7 cellular contexts compared by ENCODE assay signal in genomic region chr1:234975941-234976871, GRCh38.
DNase-seq lines count a peak whose midpoint lies in the region; ATAC-seq and TF ChIP-seq lines count a peak whose summit lies in the region.

No MANE protein-coding gene starts in this region.

- H3K9me1 ChIP-seq in IMR-90 (ENCODE audit: insufficient read depth, low read length): peaks cover 45% of the 10 kb centered on the region

- peak overlapping the region; percentile 57 for H3K27ac Mint-ChIP-seq in activated naive CD8-positive, alpha-beta T cell treated with anti-CD3 and anti-CD28 coated beads for 36 hours
- peak overlapping the region; percentile 68 for H3K27ac Mint-ChIP-seq in stimulated activated naive B cell treated with anti-CD40 and anti-IgM and Interleukin-4, amounts not matched to agents 10 μg/mL and 1 μg/mL and 100 μg/mL, for 72 hours
- H3K27ac Mint-ChIP-seq in H9: no peak overlapping the region

- TF ChIP-seq RAD21 in IMR-90 (IDR thresholded peaks at IDR 0.05; ENCODE audit: low read length): no peak

- CTCF ChIA-PET in IMR-90 (lab: Yijun Ruan, JAX): interaction anchor here (0.8 to 1.0 kb wide), 2 partner anchors 40 to 489 kb away, joined by 3 read pairs; no protein-coding TSS in a partner anchor

- H3K9me3 Mint-ChIP-seq in activated naive CD8-positive, alpha-beta T cell treated with anti-CD3 and anti-CD28 coated beads for 36 hours: peaks cover 1% of the 10 kb centered on the region
- H3K9me3 Mint-ChIP-seq in stimulated activated naive B cell treated with anti-CD40 and anti-IgM and Interleukin-4, amounts not matched to agents 10 μg/mL and 1 μg/mL and 100 μg/mL, for 72 hours: no peaks in the 10 kb centered on the region
- H3K9me3 Mint-ChIP-seq in H9: no peaks in the 10 kb centered on the region

- no TSS peak for BruUV-seq in IMR-90 (replicated peaks; lab: Mats Ljungman, UMichigan)

- H2BK12ac ChIP-seq in H9 (ENCODE audit: insufficient read length, low read depth, low read length): no peak overlapping the region

- no peak overlapping the region for H2AK9ac ChIP-seq in IMR-90 (replicated peaks; ENCODE audit: low read depth, low read length, poor library complexity)

- H2BK5ac ChIP-seq in IMR-90 (ENCODE audit: low read depth, low read length, poor library complexity, severe bottlenecking) (peak overlapping the region; percentile 84), H9 (ENCODE audit: insufficient read length, low read length) (no peak overlapping the region)

- POLR2A ChIA-PET in IMR-90 (lab: Charles Lee; ENCODE audit: unreplicated experiment): no interaction called here

- H3K27me3 ChIP-seq in IMR-90 (ENCODE audit: control insufficient read depth, insufficient read depth, low read length) (no peaks in the 10 kb centered on the region), H9 (ENCODE audit: insufficient read depth, low read length) (no peaks in the 10 kb centered on the region), Karpas-422 (ENCODE audit: low read length) (no peaks in the 10 kb centered on the region)

- peaks cover 75% of the 10 kb centered on the region for H3K4me1 Mint-ChIP-seq in activated naive CD8-positive, alpha-beta T cell treated with anti-CD3 and anti-CD28 coated beads for 36 hours
- H3K4me1 Mint-ChIP-seq in stimulated activated naive B cell treated with anti-CD40 and anti-IgM and Interleukin-4, amounts not matched to agents 10 μg/mL and 1 μg/mL and 100 μg/mL, for 72 hours: peaks cover 77 to 80% of the 10 kb centered on the region in 2 donors
- H3K4me1 Mint-ChIP-seq in H9: peaks cover 35 to 40% of the 10 kb centered on the region in 2 experiments

- H4K91ac ChIP-seq in IMR-90 (ENCODE audit: insufficient read depth, low read depth, low read length) (peak overlapping the region; percentile 74), H9 (ENCODE audit: insufficient read length, low read depth, low read length) (no peak overlapping the region)

- TF ChIP-seq CTCF in IMR-90 (conservative IDR thresholded peaks at IDR 0.05; ENCODE audit: low read depth, low read length) (no peak), H9 (conservative IDR thresholded peaks at IDR 0.05) (no peak)

- H3K36me3 ChIP-seq in IMR-90 (ENCODE audit: control insufficient read depth, insufficient read depth, low read length) (no peaks in the 10 kb centered on the region), Karpas-422 (ENCODE audit: insufficient read depth, low read length) (no peaks in the 10 kb centered on the region)

- H3K14ac ChIP-seq in IMR-90 (replicated peaks; ENCODE audit: low read depth, low read length) (peak overlapping the region; percentile 62), H9 (ENCODE audit: insufficient read depth, low read length) (no peak overlapping the region)

- H2AFZ ChIP-seq in IMR-90 (replicated peaks; ENCODE audit: low read length, poor library complexity): no peak overlapping the region
- no peak overlapping the region for H2AFZ ChIP-seq in H9 (ENCODE audit: low read length)
- no peak overlapping the region for H2AFZ ChIP-seq in Karpas-422 (ENCODE audit: low read length)

- no peaks in the 10 kb centered on the region for H3K23me2 ChIP-seq in H9 (ENCODE audit: insufficient read length, low read depth, low read length, poor library complexity, severe bottlenecking)

- no peak for TF ChIP-seq POLR2A in IMR-90 (IDR thresholded peaks at IDR 0.05; ENCODE audit: low read depth, low read length)

- H3K79me2 ChIP-seq in H9 (ENCODE audit: insufficient read depth, low read length) (no peaks in the 10 kb centered on the region), Karpas-422 (ENCODE audit: low read length) (no peaks in the 10 kb centered on the region)

- DNase-seq in IMR-90: no peak
- no peak for DNase-seq in activated naive CD8-positive, alpha-beta T cell treated with anti-CD3 and anti-CD28 coated beads for 36 hours
- DNase-seq in left ventricle myocardium superior: no peak
- DNase-seq in stimulated activated naive B cell treated with anti-CD40 and anti-IgM and Interleukin-4, amounts not matched to agents 10 μg/mL and 1 μg/mL and 100 μg/mL, for 72 hours: no peak
- DNase-seq in H9: no peak
- DNase-seq in Karpas-422: no peak
- DNase-seq in NCI-H82 treated with DMSO at 0.1 percent for 48 hours (lab: John Stamatoyannopoulos, UW; ENCODE audit: unreplicated experiment): no peak

- no peak overlapping the region for H3K9ac ChIP-seq in IMR-90 (ENCODE audit: low read depth, low read length)
- H3K9ac ChIP-seq in H9 (ENCODE audit: extremely low read depth, insufficient read length, low read length): no peak overlapping the region
- H3K9ac ChIP-seq in Karpas-422 (ENCODE audit: low read length): no peak overlapping the region

- H3K27ac ChIP-seq in IMR-90 (ENCODE audit: insufficient read depth, low read length) (peak overlapping the region; percentile 78), H9 (ENCODE audit: insufficient read length, low read depth, low read length) (no peak overlapping the region), Karpas-422 (ENCODE audit: low read length) (no peak overlapping the region)

- H3K4me2 ChIP-seq in IMR-90 (ENCODE audit: low read depth, low read length) (no peak overlapping the region), H9 (ENCODE audit: insufficient read depth, insufficient read length, low read length) (no peak overlapping the region), Karpas-422 (ENCODE audit: low read depth, low read length, poor library complexity, severe bottlenecking) (no peak overlapping the region)

- in situ Hi-C loops in IMR-90 (cut with MboI; ENCODE audit: low sequenced_read_pairs): loop anchor here (5.0 to 10.0 kb wide), 2 partner anchors 251 to 479 kb away; no protein-coding TSS in a partner anchor

- H3K4ac ChIP-seq in IMR-90 (ENCODE audit: low read depth, low read length) (peak overlapping the region; percentile 88), H9 (ENCODE audit: low read depth, low read length) (no peak overlapping the region)

- intact Hi-C loops in IMR-90 (cut with micrococcal nuclease) (no loop called here), left ventricle myocardium superior (cut with micrococcal nuclease) (loop anchor here (10.0 kb wide), 1 partner anchor 441 kb away; no protein-coding TSS in a partner anchor)

- WGBS in IMR-90 (ENCODE audit: extremely low coverage in 2 of 2, insufficient read length in 1 of 2), 2 experiments: 86% methylated on average over 6 of the region's 11 CpGs; no CpG with 5 or more reads in 1 of the 2 experiments
- WGBS in H9 (ENCODE audit: extremely low coverage, insufficient read length, low lambda C conversion rate): no CpG with 5 or more reads among the region's 11 CpGs

- H2BK20ac ChIP-seq in IMR-90 (ENCODE audit: low read depth, low read length) (peak overlapping the region; percentile 56), H9 (ENCODE audit: low read depth, low read length, poor library complexity, severe bottlenecking) (no peak overlapping the region)

- H4K20me1 ChIP-seq in IMR-90 (ENCODE audit: insufficient read depth, low read length) (no peaks in the 10 kb centered on the region), H9 (ENCODE audit: control insufficient read depth, insufficient read depth, insufficient read length) (no peaks in the 10 kb centered on the region), Karpas-422 (ENCODE audit: insufficient read depth, low read depth, low read length) (no peaks in the 10 kb centered on the region)

- H3K56ac ChIP-seq in IMR-90 (ENCODE audit: extremely low read depth, insufficient read depth, low read length): no peak overlapping the region
- H3K56ac ChIP-seq in H9 (ENCODE audit: insufficient read length, low read depth, low read length): no peak overlapping the region

- H2AK5ac ChIP-seq in IMR-90 (ENCODE audit: low read depth, low read length) (peak overlapping the region; percentile 93), H9 (ENCODE audit: insufficient read length, low read length) (no peak overlapping the region)

- peak overlapping the region; percentile 96 for H2BK120ac ChIP-seq in IMR-90 (ENCODE audit: low read depth, low read length)
- no peak overlapping the region for H2BK120ac ChIP-seq in H9 (ENCODE audit: low read depth, low read length, poor library complexity, severe bottlenecking)

- dilution Hi-C loops in IMR-90 (cut with HindIII; ENCODE audit: low sequenced_read_pairs, unreplicated experiment): no loop called here

- H2BK15ac ChIP-seq in IMR-90 (ENCODE audit: low read depth, low read length) (peak overlapping the region; percentile 63; the same call in 2 of the 3 replicates), H9 (ENCODE audit: low read depth, low read length) (no peak overlapping the region)

- H3K9me2 ChIP-seq in Karpas-422 (replicated peaks; ENCODE audit: insufficient read depth, low read length): no peaks in the 10 kb centered on the region

- peak overlapping the region; percentile 92 for H3K18ac ChIP-seq in IMR-90 (ENCODE audit: low read depth, low read length)
- no peak overlapping the region for H3K18ac ChIP-seq in H9 (ENCODE audit: insufficient read length, low read depth, low read length)

- H3K36me3 Mint-ChIP-seq in activated naive CD8-positive, alpha-beta T cell treated with anti-CD3 and anti-CD28 coated beads for 36 hours: peaks cover 16% of the 10 kb centered on the region
- no peaks in the 10 kb centered on the region for H3K36me3 Mint-ChIP-seq in stimulated activated naive B cell treated with anti-CD40 and anti-IgM and Interleukin-4, amounts not matched to agents 10 μg/mL and 1 μg/mL and 100 μg/mL, for 72 hours
- H3K36me3 Mint-ChIP-seq in H9 (ENCODE audit: insufficient read depth in 1 of 3, low read depth in 3 of 3): no peaks in the 10 kb centered on the region

- peak overlapping the region; percentile 80 for H4K5ac ChIP-seq in IMR-90 (ENCODE audit: low read depth, low read length)
- H4K5ac ChIP-seq in H9 (ENCODE audit: insufficient read length, low read depth, low read length): no peak overlapping the region

- H3T11ph ChIP-seq in H9 (ENCODE audit: low read length): no peak overlapping the region

- peak overlapping the region; percentile 9 to 50; a peak in 2 of 4 replicates for H4K8ac ChIP-seq in IMR-90 (ENCODE audit: low read depth in 2 of 2, low read length in 2 of 2)
- no peak overlapping the region for H4K8ac ChIP-seq in H9 (replicated peaks; ENCODE audit: insufficient read length, low read depth, low read length)

- H3K4me3 Mint-ChIP-seq in activated naive CD8-positive, alpha-beta T cell treated with anti-CD3 and anti-CD28 coated beads for 36 hours: no peak overlapping the region
- no peak overlapping the region for H3K4me3 Mint-ChIP-seq in stimulated activated naive B cell treated with anti-CD40 and anti-IgM and Interleukin-4, amounts not matched to agents 10 μg/mL and 1 μg/mL and 100 μg/mL, for 72 hours
- H3K4me3 Mint-ChIP-seq in H9: no peak overlapping the region

- H3K23ac ChIP-seq in IMR-90 (ENCODE audit: low read depth, low read length) (peak overlapping the region; percentile 6; the same call in 1 of the 2 replicates), H9 (ENCODE audit: insufficient read length, low read depth, low read length) (no peak overlapping the region)

- H3K9me3 ChIP-seq in IMR-90 (ENCODE audit: control insufficient read depth, insufficient read depth, low read length): no peaks in the 10 kb centered on the region
- H3K9me3 ChIP-seq in H9 (ENCODE audit: control insufficient read depth, low read depth, low read length): no peaks in the 10 kb centered on the region
- no peaks in the 10 kb centered on the region for H3K9me3 ChIP-seq in Karpas-422 (ENCODE audit: low read length)

- ATAC-seq in IMR-90 (ENCODE audit: low read depth) (no peak), left ventricle myocardium superior (peak; percentile 8)
- no peak for ATAC-seq in stimulated activated naive B cell treated with anti-CD40 and anti-IgM and Interleukin-4, amounts not matched to agents 10 μg/mL and 1 μg/mL and 100 μg/mL, for 72 hours (replicated peaks)

- H3K4me3 ChIP-seq in IMR-90 (ENCODE audit: insufficient read depth, low read depth, low read length): no peak overlapping the region
- no peak overlapping the region for H3K4me3 ChIP-seq in Karpas-422 (ENCODE audit: low read length)

- H3K4me1 ChIP-seq in IMR-90 (ENCODE audit: control insufficient read depth, insufficient read depth, low read length): peaks cover 54% of the 10 kb centered on the region
- peaks cover 3% of the 10 kb centered on the region; the same call in 1 of the 2 replicates for H3K4me1 ChIP-seq in H9 (ENCODE audit: insufficient read depth, low read length)
- peaks cover 44% of the 10 kb centered on the region for H3K4me1 ChIP-seq in Karpas-422 (ENCODE audit: low read length)

- peaks cover 0 to 14% of the 10 kb centered on the region in 2 experiments; a peak in 2 of 4 replicates for H3K79me1 ChIP-seq in IMR-90 (ENCODE audit: low read depth in 1 of 2, low read length in 2 of 2)
- H3K79me1 ChIP-seq in H9 (ENCODE audit: insufficient read depth, low read depth, low read length, poor library complexity, severe bottlenecking): no peaks in the 10 kb centered on the region

- no peaks in the 10 kb centered on the region for H3K27me3 Mint-ChIP-seq in activated naive CD8-positive, alpha-beta T cell treated with anti-CD3 and anti-CD28 coated beads for 36 hours
- no peaks in the 10 kb centered on the region for H3K27me3 Mint-ChIP-seq in stimulated activated naive B cell treated with anti-CD40 and anti-IgM and Interleukin-4, amounts not matched to agents 10 μg/mL and 1 μg/mL and 100 μg/mL, for 72 hours
- H3K27me3 Mint-ChIP-seq in H9 (ENCODE audit: low read depth): no peaks in the 10 kb centered on the region; the same call in 1 of the 2 replicates

Comparison
In these comparisons a context has a peak if more than half of its experiments do, and no peak if none do; other contexts are left out.
1. H3K27ac Mint-ChIP-seq: peak in activated naive CD8-positive, alpha-beta T cell treated with anti-CD3 and anti-CD28 coated beads for 36 hours (single experiment) and stimulated activated naive B cell treated with anti-CD40 and anti-IgM and Interleukin-4, amounts not matched to agents 10 μg/mL and 1 μg/mL and 100 μg/mL, for 72 hours (single experiment); none in H9 (0 of 3).